8 cellular contexts compared by ENCODE assay signal in the genomic region with DNA sequence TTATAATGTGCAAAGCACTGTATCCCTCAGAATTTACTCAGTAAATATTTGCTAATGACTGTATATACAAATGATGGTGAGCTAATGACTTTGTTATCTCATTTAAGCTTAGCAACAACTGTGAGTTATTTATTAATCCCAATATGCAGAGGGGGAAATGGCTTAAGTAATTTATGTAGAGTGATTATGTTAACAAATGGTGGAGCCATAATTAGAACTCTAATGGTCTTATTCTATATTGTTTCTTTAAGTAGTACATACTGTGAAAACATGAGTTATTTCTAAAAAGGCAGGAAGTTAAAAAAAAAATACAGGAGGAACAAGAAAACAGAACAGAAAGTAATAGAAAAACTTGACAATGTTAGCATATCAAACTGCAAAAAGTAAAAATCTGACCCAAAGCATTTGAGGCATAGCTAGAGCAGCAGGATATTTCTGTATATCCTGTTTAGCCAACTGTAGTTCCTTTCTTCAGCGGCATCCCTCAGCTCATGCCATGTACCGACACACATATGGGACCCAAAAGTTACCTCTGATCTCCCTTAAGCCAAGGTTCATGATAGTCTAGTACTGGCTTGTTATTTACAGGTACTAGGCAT.
A peak's percentile ranks its signal among the peaks of the same experiment; 100 is the strongest.
DNase-seq lines count a peak whose midpoint lies in the region; ATAC-seq, FAIRE-seq and TF ChIP-seq lines count a peak whose summit lies in the region.

No MANE protein-coding gene starts in this region.

- peak overlapping the region; percentile 9; the same call in 2 of the 3 replicates for H3K4me2 ChIP-seq in A549

- H3K27ac Mint-ChIP-seq in activated naive CD8-positive, alpha-beta T cell treated with anti-CD3 and anti-CD28 coated beads, Interleukin-2, amount 50 U/mL, for 24 hours: peak overlapping the region; percentile 17

- H3K9me3 Mint-ChIP-seq in activated naive CD8-positive, alpha-beta T cell treated with anti-CD3 and anti-CD28 coated beads, Interleukin-2, amount 50 U/mL, for 24 hours: no peaks in the 10 kb centered on the region

- H3K36me3 ChIP-seq in upper lobe of right lung: no peaks in the 10 kb centered on the region

- no peak overlapping the region for H3K4me3 ChIP-seq in A549
- H3K4me3 ChIP-seq in upper lobe of right lung: no peak overlapping the region

- TF ChIP-seq RAD21 in A549 (conservative IDR thresholded peaks at IDR 0.05 in 1 of 2, IDR thresholded peaks at IDR 0.05 in 1 of 2): no peak

- peaks cover 27% of the 10 kb centered on the region for H3K4me1 Mint-ChIP-seq in activated naive CD8-positive, alpha-beta T cell treated with anti-CD3 and anti-CD28 coated beads, Interleukin-2, amount 50 U/mL, for 24 hours

- POLR2A ChIA-PET in A549 (lab: Yijun Ruan, JAX): interaction anchor here (0.9 kb wide), 1 partner anchor 67 kb away, joined by 3 read pairs; no protein-coding TSS in a partner anchor

- DNase-seq in A549 (ENCODE audit: low read depth in 1 of 2, low spot score in 1 of 2): no peak
- no peak for DNase-seq in activated naive CD8-positive, alpha-beta T cell treated with anti-CD3 and anti-CD28 coated beads, Interleukin-2, amount 50 U/mL, for 24 hours
- no peak for DNase-seq in upper lobe of right lung
- DNase-seq in activated gamma-delta T cell treated with Interleukin-2 at 50 U/mL for 16 hours: no peak
- no peak for DNase-seq in midbrain (lab: John Stamatoyannopoulos, UW)
- no peak for DNase-seq in NCI-H510A treated with DMSO at 0.1 percent for 48 hours (lab: John Stamatoyannopoulos, UW)

- no peak for TF ChIP-seq POLR2A in A549 (IDR thresholded peaks at IDR 0.05; ENCODE audit: low read length)

- no peak; a peak in 2 of 6 replicates for ATAC-seq in A549
- peak; percentile 78 for ATAC-seq in GM19043 (IDR thresholded peaks at IDR 0.05; ENCODE audit: low read depth, unreplicated experiment)
- ATAC-seq in HG03378 (IDR thresholded peaks at IDR 0.05; ENCODE audit: unreplicated experiment): peak; percentile 75
- ATAC-seq in activated naive CD8-positive, alpha-beta T cell treated with anti-CD3 and anti-CD28 coated beads, Interleukin-2, amount 50 U/mL, for 24 hours: no peak
- peak; percentile 41 for ATAC-seq in upper lobe of right lung

- no peak for TF ChIP-seq CTCF in A549 (IDR thresholded peaks at IDR 0.05)
- TF ChIP-seq CTCF in upper lobe of right lung (IDR thresholded peaks at IDR 0.05): no peak

- H3K36me3 Mint-ChIP-seq in activated naive CD8-positive, alpha-beta T cell treated with anti-CD3 and anti-CD28 coated beads, Interleukin-2, amount 50 U/mL, for 24 hours (ENCODE audit: low read depth): peaks cover 3% of the 10 kb centered on the region

- H3K27me3 ChIP-seq in upper lobe of right lung: no peaks in the 10 kb centered on the region

- CTCF ChIA-PET in A549 (lab: Yijun Ruan, JAX): no interaction called here

- TF ChIP-seq EP300 in A549 (IDR thresholded peaks at IDR 0.05): no peak

- no peaks in the 10 kb centered on the region for H3K27me3 Mint-ChIP-seq in activated naive CD8-positive, alpha-beta T cell treated with anti-CD3 and anti-CD28 coated beads, Interleukin-2, amount 50 U/mL, for 24 hours

- peaks cover 12% of the 10 kb centered on the region for H3K4me1 ChIP-seq in A549
- peaks cover 16% of the 10 kb centered on the region for H3K4me1 ChIP-seq in upper lobe of right lung

- H3K27ac ChIP-seq in A549 (no peak overlapping the region), upper lobe of right lung (peak overlapping the region; percentile 25)

- no peak for FAIRE-seq in A549 (lab: Jason Lieb, UNC)

- H3K9me3 ChIP-seq in A549 (no peaks in the 10 kb centered on the region), upper lobe of right lung (no peaks in the 10 kb centered on the region)

- peak overlapping the region; percentile 47 for H3K4me3 Mint-ChIP-seq in activated naive CD8-positive, alpha-beta T cell treated with anti-CD3 and anti-CD28 coated beads, Interleukin-2, amount 50 U/mL, for 24 hours

- 93% methylated on average over 2 of the region's 2 CpGs for WGBS in A549 (ENCODE audit: missing lambda C conversion rate)

- intact Hi-C loops in upper lobe of right lung (cut with DNase I): no loop called here

TF ChIP-seq in A549, 52 proteins besides CTCF, POLR2A, EP300 and RAD21:
- TF ChIP-seq GATA3 (IDR thresholded peaks at IDR 0.05; ENCODE audit: borderline replicate concordance): no peak
- TF ChIP-seq PHF8 (IDR thresholded peaks at IDR 0.05; ENCODE audit: borderline replicate concordance, low read depth): no peak
- no peak for TF ChIP-seq ZNF302 (CRISPR knock-in tag; IDR thresholded peaks at IDR 0.05)
- no peak for TF ChIP-seq BHLHE40 (IDR thresholded peaks at IDR 0.05; ENCODE audit: low read depth, low read length)
- TF ChIP-seq, protein P1, sequence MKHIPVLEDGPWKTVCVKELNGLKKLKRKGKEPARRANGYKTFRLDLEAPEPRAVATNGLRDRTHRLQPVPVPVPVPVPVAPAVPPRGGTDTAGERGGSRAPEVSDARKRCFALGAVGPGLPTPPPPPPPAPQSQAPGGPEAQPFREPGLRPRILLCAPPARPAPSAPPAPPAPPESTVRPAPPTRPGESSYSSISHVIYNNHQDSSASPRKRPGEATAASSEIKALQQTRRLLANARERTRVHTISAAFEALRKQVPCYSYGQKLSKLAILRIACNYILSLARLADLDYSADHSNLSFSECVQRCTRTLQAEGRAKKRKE (CRISPR knock-in tag; IDR thresholded peaks at IDR 0.05; ENCODE audit: low read depth): no peak
- TF ChIP-seq NPAS2 (CRISPR knock-in tag; IDR thresholded peaks at IDR 0.05; ENCODE audit: borderline replicate concordance): no peak
- TF ChIP-seq MAFK (IDR thresholded peaks at IDR 0.05; ENCODE audit: partially characterized antibody): no peak
- no peak for TF ChIP-seq CEBPB (IDR thresholded peaks at IDR 0.05)
- TF ChIP-seq, protein P2, sequence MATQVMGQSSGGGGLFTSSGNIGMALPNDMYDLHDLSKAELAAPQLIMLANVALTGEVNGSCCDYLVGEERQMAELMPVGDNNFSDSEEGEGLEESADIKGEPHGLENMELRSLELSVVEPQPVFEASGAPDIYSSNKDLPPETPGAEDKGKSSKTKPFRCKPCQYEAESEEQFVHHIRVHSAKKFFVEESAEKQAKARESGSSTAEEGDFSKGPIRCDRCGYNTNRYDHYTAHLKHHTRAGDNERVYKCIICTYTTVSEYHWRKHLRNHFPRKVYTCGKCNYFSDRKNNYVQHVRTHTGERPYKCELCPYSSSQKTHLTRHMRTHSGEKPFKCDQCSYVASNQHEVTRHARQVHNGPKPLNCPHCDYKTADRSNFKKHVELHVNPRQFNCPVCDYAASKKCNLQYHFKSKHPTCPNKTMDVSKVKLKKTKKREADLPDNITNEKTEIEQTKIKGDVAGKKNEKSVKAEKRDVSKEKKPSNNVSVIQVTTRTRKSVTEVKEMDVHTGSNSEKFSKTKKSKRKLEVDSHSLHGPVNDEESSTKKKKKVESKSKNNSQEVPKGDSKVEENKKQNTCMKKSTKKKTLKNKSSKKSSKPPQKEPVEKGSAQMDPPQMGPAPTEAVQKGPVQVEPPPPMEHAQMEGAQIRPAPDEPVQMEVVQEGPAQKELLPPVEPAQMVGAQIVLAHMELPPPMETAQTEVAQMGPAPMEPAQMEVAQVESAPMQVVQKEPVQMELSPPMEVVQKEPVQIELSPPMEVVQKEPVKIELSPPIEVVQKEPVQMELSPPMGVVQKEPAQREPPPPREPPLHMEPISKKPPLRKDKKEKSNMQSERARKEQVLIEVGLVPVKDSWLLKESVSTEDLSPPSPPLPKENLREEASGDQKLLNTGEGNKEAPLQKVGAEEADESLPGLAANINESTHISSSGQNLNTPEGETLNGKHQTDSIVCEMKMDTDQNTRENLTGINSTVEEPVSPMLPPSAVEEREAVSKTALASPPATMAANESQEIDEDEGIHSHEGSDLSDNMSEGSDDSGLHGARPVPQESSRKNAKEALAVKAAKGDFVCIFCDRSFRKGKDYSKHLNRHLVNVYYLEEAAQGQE (IDR thresholded peaks at IDR 0.05): no peak
- TF ChIP-seq ZC3H11A (IDR thresholded peaks at IDR 0.05): no peak
- TF ChIP-seq RCOR1 (IDR thresholded peaks at IDR 0.05; ENCODE audit: low read depth, low read length): no peak
- TF ChIP-seq CBX2 (IDR thresholded peaks at IDR 0.05; ENCODE audit: borderline replicate concordance, low read depth): no peak
- TF ChIP-seq HOXB13 (CRISPR knock-in tag; IDR thresholded peaks at IDR 0.05; ENCODE audit: low read depth): no peak
- no peak for TF ChIP-seq FOSL2 (IDR thresholded peaks at IDR 0.05)
- TF ChIP-seq FOSL2 (CRISPR knock-in tag; IDR thresholded peaks at IDR 0.05): no peak
- TF ChIP-seq, protein P3, sequence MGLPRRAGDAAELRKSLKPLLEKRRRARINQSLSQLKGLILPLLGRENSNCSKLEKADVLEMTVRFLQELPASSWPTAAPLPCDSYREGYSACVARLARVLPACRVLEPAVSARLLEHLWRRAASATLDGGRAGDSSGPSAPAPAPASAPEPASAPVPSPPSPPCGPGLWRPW (IDR thresholded peaks at IDR 0.05): no peak

Comparison
In these comparisons a context has a peak if more than half of its experiments do, and no peak if none do; other contexts are left out.
1. ATAC-seq: peak in GM19043 (single experiment), HG03378 (single experiment) and upper lobe of right lung (single experiment); none in A549 (0 of 2) and activated naive CD8-positive, alpha-beta T cell treated with anti-CD3 and anti-CD28 coated beads, Interleukin-2, amount 50 U/mL, for 24 hours (single experiment).